In the genomic region with DNA sequence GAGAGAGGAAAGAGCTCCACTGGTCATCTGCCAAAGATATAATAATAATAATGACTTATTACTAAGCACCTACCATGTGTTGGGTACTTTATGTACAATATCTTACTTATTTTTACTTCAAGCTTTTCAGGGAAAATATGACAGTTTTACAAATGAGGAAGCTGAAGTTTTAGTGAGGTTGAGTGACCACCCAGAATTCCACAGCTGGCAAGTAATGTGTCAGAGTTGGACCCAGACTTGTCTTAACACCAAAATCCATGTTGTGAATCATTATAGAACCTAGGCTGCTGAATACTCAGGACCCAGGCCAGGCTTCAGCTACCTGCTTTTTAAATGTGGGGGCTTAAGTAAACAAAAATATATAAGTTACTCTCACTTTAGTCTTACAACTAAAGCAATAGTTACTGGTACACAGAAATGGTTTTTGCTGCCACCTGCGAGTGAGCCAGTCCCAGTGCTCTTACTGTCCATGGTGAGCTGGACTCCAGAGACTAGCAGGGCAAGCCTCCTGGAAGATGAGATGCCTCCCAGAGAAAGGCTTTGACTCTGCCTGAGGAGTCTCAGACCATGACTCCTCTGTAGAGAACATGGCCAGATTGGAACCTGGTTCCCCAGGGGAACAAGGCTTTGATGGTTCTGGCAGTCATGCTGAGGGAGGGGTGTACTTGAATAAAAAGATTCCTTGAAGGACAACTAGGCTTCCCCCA, we compare ENCODE assay signal across 10 cellular contexts. TPM values are rescaled to one million over a fixed set of nuclear protein-coding genes. Genes with fewer than 3 reads are reported as not detected.
DNase-seq lines count a peak whose midpoint lies in the region; ATAC-seq, FAIRE-seq and TF ChIP-seq lines count a peak whose summit lies in the region.
"Had no signal": no experiment of that assay in that cellular context is flagged by ENCODE, and none has a peak within 500 bp of the region (broad histone marks: within the 10 kb centered on the region; RNA-seq: fewer than 3 reads in every experiment).

No MANE protein-coding gene starts in this region.

- H3K9me3 ChIP-seq in HUES6 (ENCODE audit: control insufficient read depth, insufficient read depth, low read depth, low read length) (no peaks in the 10 kb centered on the region), ascending aorta (no peaks in the 10 kb centered on the region), kidney (ENCODE audit: control insufficient read depth in 1 of 2, low read length in 2 of 2) (no peaks in the 10 kb centered on the region), stomach smooth muscle (ENCODE audit: control insufficient read depth in 2 of 2, low read length in 2 of 2) (no peaks in the 10 kb centered on the region), ovary (no peaks in the 10 kb centered on the region)

- H3K27me3 ChIP-seq in HUES6 (ENCODE audit: control insufficient read depth, insufficient read depth, low read length) (no peaks in the 10 kb centered on the region), ascending aorta (no peaks in the 10 kb centered on the region), stomach smooth muscle (ENCODE audit: control insufficient read depth in 1 of 2, insufficient read depth in 2 of 2, low read length in 2 of 2) (no peaks in the 10 kb centered on the region), ovary (no peaks in the 10 kb centered on the region)

- TF ChIP-seq CTCF in ascending aorta (IDR thresholded peaks at IDR 0.05) (no peak), kidney (IDR thresholded peaks at IDR 0.05; ENCODE audit: borderline replicate concordance, extremely low read depth, insufficient read depth) (no peak), ovary (IDR thresholded peaks at IDR 0.05) (no peak)

- H3K27ac ChIP-seq in HUES6 (ENCODE audit: low read depth, low read length) (peak overlapping the region; percentile 41; the same call in 1 of the 2 replicates), ascending aorta (peak overlapping the region; percentile 94 to 95), kidney (ENCODE audit: low read depth in 2 of 2, low read length in 2 of 2) (peak overlapping the region; percentile 85 to 87), stomach smooth muscle (ENCODE audit: low read length) (peak overlapping the region; percentile 98), ovary (no peak overlapping the region)

- no peak for TF ChIP-seq EP300 in ovary (IDR thresholded peaks at IDR 0.05)

- TF ChIP-seq POLR2A in ovary (IDR thresholded peaks at IDR 0.05): no peak

- peaks cover 51% of the 10 kb centered on the region for H3K4me1 ChIP-seq in HUES6 (ENCODE audit: control insufficient read depth, insufficient read depth, low read length)
- peaks cover 33 to 81% of the 10 kb centered on the region in 2 donors for H3K4me1 ChIP-seq in ascending aorta
- peaks cover 61 to 75% of the 10 kb centered on the region in 2 donors for H3K4me1 ChIP-seq in kidney (ENCODE audit: control insufficient read depth in 1 of 2, insufficient read depth in 1 of 2, low read depth in 1 of 2, low read length in 2 of 2)
- H3K4me1 ChIP-seq in stomach smooth muscle (ENCODE audit: control insufficient read depth, insufficient read depth, low read length): peaks cover 67% of the 10 kb centered on the region
- H3K4me1 ChIP-seq in ovary (ENCODE audit: insufficient read depth): peaks cover 17% of the 10 kb centered on the region

- ATAC-seq in GM21737 (IDR thresholded peaks at IDR 0.05; ENCODE audit: unreplicated experiment): no peak
- ATAC-seq in GM18861 (IDR thresholded peaks at IDR 0.05; ENCODE audit: unreplicated experiment): no peak
- ATAC-seq: T-cell had no signal

- H3K4me3 ChIP-seq in HUES6 (ENCODE audit: low read depth, low read length) (no peak overlapping the region), ascending aorta (peak overlapping the region in 1 of 2 donors; percentile 14), kidney (ENCODE audit: low read length in 2 of 2) (no peak overlapping the region), stomach smooth muscle (ENCODE audit: low read length in 2 of 2) (peak overlapping the region in 1 of 2 donors; percentile 35), ovary (no peak overlapping the region)

- no peak for FAIRE-seq in kidney (lab: Jason Lieb, UNC)

- H3K36me3 ChIP-seq in HUES6 (ENCODE audit: control insufficient read depth, insufficient read depth, low read length) (no peaks in the 10 kb centered on the region), ascending aorta (no peaks in the 10 kb centered on the region), kidney (ENCODE audit: control insufficient read depth in 1 of 2, insufficient read depth in 2 of 2, low read length in 2 of 2) (no peaks in the 10 kb centered on the region), stomach smooth muscle (ENCODE audit: control insufficient read depth in 2 of 2, insufficient read depth in 2 of 2, low read length in 2 of 2) (no peaks in the 10 kb centered on the region), ovary (no peaks in the 10 kb centered on the region)

- WGBS in ovary, 3 donors: 97 to 100% (median 100%) methylated on average over 1 of the region's 1 CpG

- intact Hi-C loops in ascending aorta (cut with DNase I): loop anchor here (2.0 kb wide), 3 partner anchors 15 to 43 kb away; partner anchors contain the start of gene RUSC2
- intact Hi-C loops in kidney (cut with DNase I): no loop called here
- intact Hi-C loops in ovary (cut with DNase I): no loop called here

- no peak overlapping the region for H3K9ac ChIP-seq in HUES6 (ENCODE audit: low read length)
- peak overlapping the region in 1 of 2 donors; percentile 63 for H3K9ac ChIP-seq in kidney (ENCODE audit: low read length in 2 of 2)
- peak overlapping the region; percentile 42 to 61 for H3K9ac ChIP-seq in stomach smooth muscle (ENCODE audit: low read length in 2 of 2)

- DNase-seq in ascending aorta (ENCODE audit: low spot score in 2 of 2) (peak in 1 of 2 donors; percentile 69), kidney (no peak), SIG-M5 treated with dmso at 0.1 percent for 504 hours (lab: John Stamatoyannopoulos, UW; ENCODE audit: unreplicated experiment) (no peak), ovary (no peak)
- DNase-seq: stimulated activated CD4-positive, alpha-beta T cell treated with anti-CD3 and anti-CD28 coated beads, Interleukin-4, amount 100 ng/mL, for 24 hours; T-cell had no signal

RNA-seq across cellular contexts. Expression of gene RUSC2, which starts 29.9 kb away (rescaled TPM):
- total RNA-seq in ascending aorta (116 TPM), kidney (27.3 TPM), ovary (10 to 100 TPM; 13.9 to 41.1 (median 31.7) TPM)
- polyA plus RNA-seq in kidney (ENCODE audit: insufficient read depth, low read depth, low replicate concordance) (13.4 TPM), ovary (10 to 100 TPM in 1 of 2 donors, 1 to 10 TPM in 1; 7.4 to 20.9 TPM)

Comparison
In these comparisons a context has a peak if more than half of its experiments do, and no peak if none do; other contexts are left out.
1. H3K27ac ChIP-seq: peak in HUES6 (single experiment), ascending aorta (2 of 2), kidney (2 of 2) and stomach smooth muscle (single experiment); none in ovary (0 of 2).